In genomic region chr2:232838406-232838874, GRCh38 we compare ENCODE assay signal across 8 cellular contexts. TPM values are rescaled to one million over a fixed set of nuclear protein-coding genes. Genes with fewer than 3 reads are reported as not detected.
DNase-seq lines count a peak whose midpoint lies in the region; ATAC-seq, FAIRE-seq and TF ChIP-seq lines count a peak whose summit lies in the region.

No MANE protein-coding gene starts in this region.

- TF ChIP-seq POLR2A in GM12891 (IDR thresholded peaks at IDR 0.05; ENCODE audit: low read depth, low read length) = no peak
- TF ChIP-seq POLR2A in suprapubic skin (IDR thresholded peaks at IDR 0.05) = no peak

- peak; percentile 90 for FAIRE-seq in GM12891 (lab: Jason Lieb, UNC)

- no peaks in the 10 kb centered on the region for H3K9me3 ChIP-seq in suprapubic skin

- peaks cover 66% of the 10 kb centered on the region for H3K36me3 Mint-ChIP-seq in activated naive CD4-positive, alpha-beta T cell treated with anti-CD3 and anti-CD28 coated beads, Interleukin-2, amount 10 ng/mL, durations not matched to agents 7 days and 5 days
- peaks cover 54% of the 10 kb centered on the region for H3K36me3 Mint-ChIP-seq in osteocyte (ENCODE audit: unreplicated experiment)

- 46% methylated on average over 2 of the region's 2 CpGs for WGBS in suprapubic skin

- no peak overlapping the region for H3K27ac ChIP-seq in suprapubic skin

- ATAC-seq in HG02970 (IDR thresholded peaks at IDR 0.05; ENCODE audit: low FRiP score, unreplicated experiment) (peak; percentile 82), SK-N-SH treated with all-trans-retinoic acid at 6 μM for 48 hours (peak; percentile 68)

- DNase-seq in GM12891 (ENCODE audit: insufficient read length, low spot score) (peak; percentile 25), osteocyte (ENCODE audit: extremely low spot score, unreplicated experiment) (no peak), globus pallidus (ENCODE audit: low spot score) (no peak), C1 segment of cervical spinal cord (lab: John Stamatoyannopoulos, UW) (no peak), suprapubic skin (ENCODE audit: low spot score in 2 of 2) (no peak)
- DNase-seq in activated naive CD4-positive, alpha-beta T cell treated with anti-CD3 and anti-CD28 coated beads, Interleukin-2, amount 10 ng/mL, durations not matched to agents 7 days and 5 days = peak; percentile 69

- CTCF ChIA-PET in activated naive CD4-positive, alpha-beta T cell treated with anti-CD3 and anti-CD28 coated beads, Interleukin-2, amount 10 ng/mL, durations not matched to agents 7 days and 5 days (lab: Charles Lee) = no interaction called here

- H3K4me3 ChIP-seq in suprapubic skin = no peak overlapping the region

- H3K4me1 ChIP-seq in suprapubic skin = peaks cover 21% of the 10 kb centered on the region

- H3K4me3 Mint-ChIP-seq in activated naive CD4-positive, alpha-beta T cell treated with anti-CD3 and anti-CD28 coated beads, Interleukin-2, amount 10 ng/mL, durations not matched to agents 7 days and 5 days = no peak overlapping the region
- H3K4me3 Mint-ChIP-seq in osteocyte (ENCODE audit: unreplicated experiment) = no peak overlapping the region

- peaks cover 29% of the 10 kb centered on the region for H3K4me1 Mint-ChIP-seq in activated naive CD4-positive, alpha-beta T cell treated with anti-CD3 and anti-CD28 coated beads, Interleukin-2, amount 10 ng/mL, durations not matched to agents 7 days and 5 days
- H3K4me1 Mint-ChIP-seq in osteocyte (ENCODE audit: unreplicated experiment) = peaks cover 9% of the 10 kb centered on the region

- H3K9me3 Mint-ChIP-seq in activated naive CD4-positive, alpha-beta T cell treated with anti-CD3 and anti-CD28 coated beads, Interleukin-2, amount 10 ng/mL, durations not matched to agents 7 days and 5 days = no peaks in the 10 kb centered on the region
- no peaks in the 10 kb centered on the region for H3K9me3 Mint-ChIP-seq in osteocyte (ENCODE audit: unreplicated experiment)

- TF ChIP-seq EP300 in suprapubic skin (IDR thresholded peaks at IDR 0.05) = no peak

- H3K27me3 Mint-ChIP-seq in activated naive CD4-positive, alpha-beta T cell treated with anti-CD3 and anti-CD28 coated beads, Interleukin-2, amount 10 ng/mL, durations not matched to agents 7 days and 5 days = no peaks in the 10 kb centered on the region
- no peaks in the 10 kb centered on the region for H3K27me3 Mint-ChIP-seq in osteocyte (ENCODE audit: unreplicated experiment)

- no peaks in the 10 kb centered on the region for H3K27me3 ChIP-seq in suprapubic skin

- H3K36me3 ChIP-seq in suprapubic skin = peaks cover 71% of the 10 kb centered on the region

- TF ChIP-seq CTCF in osteocyte (IDR thresholded peaks at IDR 0.05) = no peak
- no peak for TF ChIP-seq CTCF in suprapubic skin (IDR thresholded peaks at IDR 0.05)

- H3K27ac Mint-ChIP-seq in activated naive CD4-positive, alpha-beta T cell treated with anti-CD3 and anti-CD28 coated beads, Interleukin-2, amount 10 ng/mL, durations not matched to agents 7 days and 5 days = peak overlapping the region; percentile 86
- peak overlapping the region; percentile 6 for H3K27ac Mint-ChIP-seq in osteocyte (ENCODE audit: unreplicated experiment)

TF ChIP-seq in GM12891, 5 proteins besides CTCF, POLR2A, EP300 and RAD21:
- TF ChIP-seq TAF1 (IDR thresholded peaks at IDR 0.05; ENCODE audit: low read depth, low read length) (no peak), POU2F2 (IDR thresholded peaks at IDR 0.05; ENCODE audit: low read depth, low read length) (no peak), PAX5 (IDR thresholded peaks at IDR 0.05; ENCODE audit: insufficient read depth, low read length, severe bottlenecking) (no peak), POLR2AphosphoS5 (IDR thresholded peaks at IDR 0.05; ENCODE audit: low read depth, low read length) (no peak), SPI1 (IDR thresholded peaks at IDR 0.05; ENCODE audit: low read depth, low read length) (no peak)

TF ChIP-seq in SK-N-SH treated with all-trans-retinoic acid at 6 μM for 48 hours, 23 proteins besides CTCF, POLR2A, EP300 and RAD21:
- no peak for TF ChIP-seq POU6F1 (CRISPR knock-in tag; IDR thresholded peaks at IDR 0.05; ENCODE audit: borderline replicate concordance, low read depth)
- TF ChIP-seq PPARA (CRISPR knock-in tag; IDR thresholded peaks at IDR 0.05; ENCODE audit: borderline replicate concordance) = no peak
- no peak for TF ChIP-seq SNAI2 (CRISPR knock-in tag; IDR thresholded peaks at IDR 0.05)
- TF ChIP-seq RARB (CRISPR knock-in tag; IDR thresholded peaks at IDR 0.05) = no peak
- TF ChIP-seq TOX (CRISPR knock-in tag; IDR thresholded peaks at IDR 0.05; ENCODE audit: borderline replicate concordance) = no peak
- no peak for TF ChIP-seq ZC3H10 (CRISPR knock-in tag; IDR thresholded peaks at IDR 0.05)
- TF ChIP-seq GLIS3 (CRISPR knock-in tag; IDR thresholded peaks at IDR 0.05) = no peak
- TF ChIP-seq, protein P1, sequence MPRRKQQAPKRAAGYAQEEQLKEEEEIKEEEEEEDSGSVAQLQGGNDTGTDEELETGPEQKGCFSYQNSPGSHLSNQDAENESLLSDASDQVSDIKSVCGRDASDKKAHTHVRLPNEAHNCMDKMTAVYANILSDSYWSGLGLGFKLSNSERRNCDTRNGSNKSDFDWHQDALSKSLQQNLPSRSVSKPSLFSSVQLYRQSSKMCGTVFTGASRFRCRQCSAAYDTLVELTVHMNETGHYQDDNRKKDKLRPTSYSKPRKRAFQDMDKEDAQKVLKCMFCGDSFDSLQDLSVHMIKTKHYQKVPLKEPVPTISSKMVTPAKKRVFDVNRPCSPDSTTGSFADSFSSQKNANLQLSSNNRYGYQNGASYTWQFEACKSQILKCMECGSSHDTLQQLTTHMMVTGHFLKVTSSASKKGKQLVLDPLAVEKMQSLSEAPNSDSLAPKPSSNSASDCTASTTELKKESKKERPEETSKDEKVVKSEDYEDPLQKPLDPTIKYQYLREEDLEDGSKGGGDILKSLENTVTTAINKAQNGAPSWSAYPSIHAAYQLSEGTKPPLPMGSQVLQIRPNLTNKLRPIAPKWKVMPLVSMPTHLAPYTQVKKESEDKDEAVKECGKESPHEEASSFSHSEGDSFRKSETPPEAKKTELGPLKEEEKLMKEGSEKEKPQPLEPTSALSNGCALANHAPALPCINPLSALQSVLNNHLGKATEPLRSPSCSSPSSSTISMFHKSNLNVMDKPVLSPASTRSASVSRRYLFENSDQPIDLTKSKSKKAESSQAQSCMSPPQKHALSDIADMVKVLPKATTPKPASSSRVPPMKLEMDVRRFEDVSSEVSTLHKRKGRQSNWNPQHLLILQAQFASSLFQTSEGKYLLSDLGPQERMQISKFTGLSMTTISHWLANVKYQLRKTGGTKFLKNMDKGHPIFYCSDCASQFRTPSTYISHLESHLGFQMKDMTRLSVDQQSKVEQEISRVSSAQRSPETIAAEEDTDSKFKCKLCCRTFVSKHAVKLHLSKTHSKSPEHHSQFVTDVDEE (CRISPR knock-in tag; IDR thresholded peaks at IDR 0.05) = no peak
- no peak for TF ChIP-seq ZNF70 (CRISPR knock-in tag; IDR thresholded peaks at IDR 0.05)
- no peak for TF ChIP-seq ZFP30 (CRISPR knock-in tag; IDR thresholded peaks at IDR 0.05)
- no peak for TF ChIP-seq CSDC2 (CRISPR knock-in tag; IDR thresholded peaks at IDR 0.05)
- TF ChIP-seq PATZ1 (CRISPR knock-in tag; IDR thresholded peaks at IDR 0.05; ENCODE audit: borderline replicate concordance) = no peak
- TF ChIP-seq ISL1 (CRISPR knock-in tag; IDR thresholded peaks at IDR 0.05) = no peak
- TF ChIP-seq BACH2 (CRISPR knock-in tag; IDR thresholded peaks at IDR 0.05; ENCODE audit: borderline replicate concordance) = no peak
- no peak for TF ChIP-seq OSR1 (CRISPR knock-in tag; IDR thresholded peaks at IDR 0.05)

RNA-seq across cellular contexts. Expression of gene SNORC, which starts 31.6 kb away (rescaled TPM):
- polyA plus RNA-seq in GM12891 (2012; ENCODE audit: low read depth, missing spikeins) = 0.82 TPM
- total RNA-seq in osteocyte (1.9 and 2.1 TPM in 2 replicates), suprapubic skin (10 to 100 TPM; 11.7 to 39.7 (median 16.9) TPM)

Comparison
In these comparisons a context has a peak if more than half of its experiments do, and no peak if none do; other contexts are left out.
1. DNase-seq: peak in GM12891 (single experiment) and activated naive CD4-positive, alpha-beta T cell treated with anti-CD3 and anti-CD28 coated beads, Interleukin-2, amount 10 ng/mL, durations not matched to agents 7 days and 5 days (single experiment); none in osteocyte (single experiment), globus pallidus (single experiment), C1 segment of cervical spinal cord (0 of 14) and suprapubic skin (0 of 2).